In genomic region chr1:2787163-2787911, GRCh38 we compare ENCODE assay signal across 14 cellular contexts. TPM values are rescaled to one million over a fixed set of nuclear protein-coding genes. Genes with fewer than 3 reads are reported as not detected.
DNase-seq lines count a peak whose midpoint lies in the region; ATAC-seq and TF ChIP-seq lines count a peak whose summit lies in the region.
"Had no signal": no experiment of that assay in that cellular context is flagged by ENCODE, and none has a peak within 500 bp of the region (broad histone marks: within the 10 kb centered on the region; RNA-seq: fewer than 3 reads in every experiment).

No MANE protein-coding gene starts in this region.

- H3K4me1 Mint-ChIP-seq in activated T-cell treated with anti-CD3 and anti-CD28 coated beads, Interleukin-2, amount 50 U/mL, for 24 hours (ENCODE audit: low read depth), result peaks cover 5% of the 10 kb centered on the region

- TF ChIP-seq EP300 in sigmoid colon (IDR thresholded peaks at IDR 0.05), result no peak

- H3K9me3 ChIP-seq in left lung, result peaks cover 0 to 12% of the 10 kb centered on the region in 2 donors
- peaks cover 0 to 4% (median under 1%) of the 10 kb centered on the region in 4 donors for H3K9me3 ChIP-seq in sigmoid colon

- TF ChIP-seq CTCF in left lung (IDR thresholded peaks at IDR 0.05), result no peak
- TF ChIP-seq CTCF in sigmoid colon (IDR thresholded peaks at IDR 0.05), result no peak

- no peak for ATAC-seq in left lung

- peaks cover 11% of the 10 kb centered on the region for H3K9me3 Mint-ChIP-seq in activated T-cell treated with anti-CD3 and anti-CD28 coated beads, Interleukin-2, amount 50 U/mL, for 24 hours

- H3K27me3 Mint-ChIP-seq in activated T-cell treated with anti-CD3 and anti-CD28 coated beads, Interleukin-2, amount 50 U/mL, for 24 hours, result peaks cover 44% of the 10 kb centered on the region

- H3K27ac ChIP-seq in left lung (no peak overlapping the region), sigmoid colon (no peak overlapping the region), caudate nucleus (ENCODE audit: low read depth, low read length) (no peak overlapping the region)
- H3K27ac ChIP-seq: transverse colon had no signal

- H3K4me3 Mint-ChIP-seq in activated T-cell treated with anti-CD3 and anti-CD28 coated beads, Interleukin-2, amount 50 U/mL, for 24 hours, result no peak overlapping the region
- H3K4me3 Mint-ChIP-seq: immature natural killer cell, memory B cell had no signal

- H3K4me1 ChIP-seq in left lung, result peaks cover 0 to 12% of the 10 kb centered on the region in 2 donors
- no peaks in the 10 kb centered on the region for H3K4me1 ChIP-seq in sigmoid colon
- H3K4me1 ChIP-seq: transverse colon had no signal

- no peak for TF ChIP-seq POLR2A in sigmoid colon (IDR thresholded peaks at IDR 0.05)

- H3K27me3 ChIP-seq in H7 (ENCODE audit: control insufficient read depth, insufficient read depth, low read length) (no peaks in the 10 kb centered on the region), left lung (peaks cover 36 to 82% of the 10 kb centered on the region in 2 donors), sigmoid colon (peaks cover 11 to 72% (median 49%) of the 10 kb centered on the region in 3 donors)

- H3K4me3 ChIP-seq in H7 (ENCODE audit: insufficient read depth, low read depth, low read length) (no peak overlapping the region), left lung (no peak overlapping the region), sigmoid colon (no peak overlapping the region)
- H3K4me3 ChIP-seq: transverse colon had no signal

- H3K36me3 ChIP-seq in H7 (replicated peaks; ENCODE audit: control insufficient read depth, insufficient read depth, low read length), result no peaks in the 10 kb centered on the region
- H3K36me3 ChIP-seq in left lung, result no peaks in the 10 kb centered on the region
- H3K36me3 ChIP-seq in sigmoid colon, result no peaks in the 10 kb centered on the region
- H3K36me3 ChIP-seq: transverse colon had no signal

- H3K27ac Mint-ChIP-seq in activated T-cell treated with anti-CD3 and anti-CD28 coated beads, Interleukin-2, amount 50 U/mL, for 24 hours, result no peak overlapping the region
- H3K27ac Mint-ChIP-seq: immature natural killer cell, memory B cell had no signal

- DNase-seq in activated T-cell treated with anti-CD3 and anti-CD28 coated beads, Interleukin-2, amount 50 U/mL, for 24 hours, result peak; percentile 23
- DNase-seq in activated T-cell treated with anti-CD3 and anti-CD28 coated beads, Interleukin-2, amount 50 U/mL, for 48 hours, result no peak
- DNase-seq in H7 (peak; percentile 37), left lung (peak; percentile 14 to 59), sigmoid colon (peak; percentile 52), caudate nucleus (lab: John Stamatoyannopoulos, UW) (no peak), NCI-H1930 (lab: John Stamatoyannopoulos, UW) (no peak), NCI-H2107 (lab: John Stamatoyannopoulos, UW) (no peak)
- DNase-seq: EL, IMR-90, NCI-H345 had no signal

- 64 to 79% methylated on average over 26 of the region's 26 CpGs for WGBS in sigmoid colon, 2 donors

- H3K36me3 Mint-ChIP-seq in activated T-cell treated with anti-CD3 and anti-CD28 coated beads, Interleukin-2, amount 50 U/mL, for 24 hours (ENCODE audit: low read depth), result peaks cover 1% of the 10 kb centered on the region
- H3K36me3 Mint-ChIP-seq: memory B cell had no signal

- intact Hi-C loops in left lung (cut with DNase I) (loop anchor here in 1 of 2 donors (5.0 kb wide), 1 partner anchor 375 kb away; the partner anchor contains the start of gene PEX10), sigmoid colon (cut with DNase I) (no loop called here)

RNA-seq across cellular contexts. Expression of gene TTC34, which starts 14.2 kb away (rescaled TPM):
- total RNA-seq in H7 (2014; rRNA removed; shearing (Covaris generic)), result 0.42 and 0.59 TPM in 2 replicates
- 1 to 10 TPM in 1 of 2 donors, under 1 TPM in 1; 0.44 to 1.2 TPM for total RNA-seq in left lung
- under 1 TPM; 0.16 to 0.83 (median 0.63) TPM for total RNA-seq in sigmoid colon
- under 1 TPM in 2 of 3 donors, not detected in 1; under 0.01 to 0.57 TPM for polyA plus RNA-seq in sigmoid colon

Comparison
In these comparisons a context has a peak if more than half of its experiments do, and no peak if none do; other contexts are left out.
1. DNase-seq: peak in activated T-cell treated with anti-CD3 and anti-CD28 coated beads, Interleukin-2, amount 50 U/mL, for 24 hours (single experiment), H7 (single experiment), left lung (2 of 2) and sigmoid colon (single experiment); none in activated T-cell treated with anti-CD3 and anti-CD28 coated beads, Interleukin-2, amount 50 U/mL, for 48 hours (0 of 2), caudate nucleus (0 of 61), NCI-H1930 (0 of 2) and NCI-H2107 (single experiment).